Comparison of ENCODE assay signal across 15 cellular contexts in genomic region chr14:74574706-74575105, GRCh38. TPM values are rescaled to one million over a fixed set of nuclear protein-coding genes. Genes with fewer than 3 reads are reported as not detected.
DNase-seq lines count a peak whose midpoint lies in the region; ATAC-seq and TF ChIP-seq lines count a peak whose summit lies in the region.
"Had no signal": no experiment of that assay in that cellular context is flagged by ENCODE, and none has a peak within 500 bp of the region (broad histone marks: within the 10 kb centered on the region; RNA-seq: fewer than 3 reads in every experiment).

No MANE protein-coding gene starts in this region.

- H3K4me1 ChIP-seq in heart left ventricle (peaks cover 0 to 81% (median 33%) of the 10 kb centered on the region in 12 donors), aorta (ENCODE audit: control insufficient read depth in 1 of 2, insufficient read depth in 2 of 2, low read length in 2 of 2) (peaks cover 9% of the 10 kb centered on the region in 2 donors)

- H3K4me3 ChIP-seq in heart left ventricle (no peak overlapping the region), aorta (ENCODE audit: low read length in 2 of 2) (no peak overlapping the region)

- H3K27me3 ChIP-seq in heart left ventricle = no peaks in the 10 kb centered on the region
- H3K27me3 ChIP-seq in aorta (ENCODE audit: control insufficient read depth in 1 of 2, insufficient read depth in 2 of 2, low read length in 1 of 2) = no peaks in the 10 kb centered on the region

- no peak for TF ChIP-seq POLR2A in heart left ventricle (IDR thresholded peaks at IDR 0.05)

- H3K36me3 ChIP-seq in heart left ventricle = no peaks in the 10 kb centered on the region
- H3K36me3 ChIP-seq in aorta (ENCODE audit: control insufficient read depth in 1 of 2, insufficient read depth in 2 of 2, low read length in 1 of 2) = no peaks in the 10 kb centered on the region

- H3K27me3 Mint-ChIP-seq in activated CD8-positive, alpha-beta T cell treated with anti-CD3 and anti-CD28 coated beads, Interleukin-2, amount 10 ng/mL, durations not matched to agents 7 days and 5 days (ENCODE audit: low read depth) = peaks cover 40% of the 10 kb centered on the region
- peaks cover 14% of the 10 kb centered on the region for H3K27me3 Mint-ChIP-seq in memory B cell

- H3K27ac Mint-ChIP-seq in activated CD8-positive, alpha-beta T cell treated with anti-CD3 and anti-CD28 coated beads, Interleukin-2, amount 10 ng/mL, durations not matched to agents 7 days and 5 days = no peak overlapping the region
- no peak overlapping the region for H3K27ac Mint-ChIP-seq in memory B cell
- H3K27ac Mint-ChIP-seq: activated CD4-positive, alpha-beta T cell treated with anti-CD3 and anti-CD28 coated beads for 36 hours; activated T-helper 2 cell treated with anti-CD3 and anti-CD28 coated beads, Interferon-gamma antibody, Interleukin-2, Interleukin-4, amounts not matched to agents 10 μg/mL and 5 μg/mL and 100 μg/mL, durations not matched to agents 14 hours and 24 hours and 36 hours had no signal

- intact Hi-C loops in heart left ventricle (cut with DNase I) = no loop called here
- intact Hi-C loops in Right ventricle myocardium inferior (cut with DNase I) = no loop called here
- intact Hi-C loops in aorta (cut with DNase I) = loop anchor here in 1 of 2 donors (5.0 kb wide), 1 partner anchor 33 kb away; no protein-coding TSS in a partner anchor

- H3K9me3 ChIP-seq in heart left ventricle = no peaks in the 10 kb centered on the region
- no peaks in the 10 kb centered on the region for H3K9me3 ChIP-seq in aorta (ENCODE audit: control insufficient read depth, low read length)

- ATAC-seq in heart left ventricle = no peak
- no peak for ATAC-seq in Right ventricle myocardium inferior
- ATAC-seq in activated CD8-positive, alpha-beta T cell treated with anti-CD3 and anti-CD28 coated beads, Interleukin-2, amount 10 ng/mL, durations not matched to agents 7 days and 5 days = peak; percentile 57
- peak; percentile 42 for ATAC-seq in memory B cell (ENCODE audit: low read depth)
- no peak for ATAC-seq in aorta (ENCODE audit: low FRiP score)
- ATAC-seq in HG03354 (IDR thresholded peaks at IDR 0.05; ENCODE audit: poor library complexity, severe bottlenecking, unreplicated experiment) = no peak

- CTCF ChIA-PET in activated CD8-positive, alpha-beta T cell treated with anti-CD3 and anti-CD28 coated beads, Interleukin-2, amount 10 ng/mL, durations not matched to agents 7 days and 5 days (lab: Charles Lee) = interaction anchor here (0.9 to 2.0 kb wide), 5 partner anchors 34 to 286 kb away, joined by 3 to 5 read pairs (median 4); partner anchors contain the start of gene LTBP2

- POLR2A ChIA-PET in activated CD8-positive, alpha-beta T cell treated with anti-CD3 and anti-CD28 coated beads, Interleukin-2, amount 10 ng/mL, durations not matched to agents 7 days and 5 days (lab: Charles Lee) = interaction anchor here (1.0 to 1.2 kb wide), 2 partner anchors 44 to 73 kb away, joined by 3 read pairs; no protein-coding TSS in a partner anchor

- no peaks in the 10 kb centered on the region for H3K36me3 Mint-ChIP-seq in activated CD8-positive, alpha-beta T cell treated with anti-CD3 and anti-CD28 coated beads, Interleukin-2, amount 10 ng/mL, durations not matched to agents 7 days and 5 days (ENCODE audit: low read depth)
- H3K36me3 Mint-ChIP-seq in memory B cell = no peaks in the 10 kb centered on the region

- WGBS in heart left ventricle, 4 donors = 69 to 84% (median 81%) methylated on average over 5 to 6 of the region's 6 CpGs
- WGBS in aorta, 2 donors = 53 to 59% methylated on average over 6 of the region's 6 CpGs

- H3K27ac ChIP-seq in heart left ventricle (peak overlapping the region in 5 of 12 donors; percentile 31 to 91 (median 41)), aorta (ENCODE audit: low read depth in 1 of 2, low read length in 2 of 2) (peak overlapping the region; percentile 99)

- no peaks in the 10 kb centered on the region for H3K9me3 Mint-ChIP-seq in activated CD8-positive, alpha-beta T cell treated with anti-CD3 and anti-CD28 coated beads, Interleukin-2, amount 10 ng/mL, durations not matched to agents 7 days and 5 days (ENCODE audit: insufficient read depth)
- H3K9me3 Mint-ChIP-seq in memory B cell = no peaks in the 10 kb centered on the region
- H3K9me3 Mint-ChIP-seq: activated T-helper 2 cell treated with anti-CD3 and anti-CD28 coated beads, Interferon-gamma antibody, Interleukin-2, Interleukin-4, amounts not matched to agents 10 μg/mL and 5 μg/mL and 100 μg/mL, durations not matched to agents 14 hours and 24 hours and 36 hours had no signal

- TF ChIP-seq CTCF in heart left ventricle (IDR thresholded peaks at IDR 0.05) = no peak

- no peak overlapping the region for H3K4me3 Mint-ChIP-seq in activated CD8-positive, alpha-beta T cell treated with anti-CD3 and anti-CD28 coated beads, Interleukin-2, amount 10 ng/mL, durations not matched to agents 7 days and 5 days
- no peak overlapping the region for H3K4me3 Mint-ChIP-seq in memory B cell
- H3K4me3 Mint-ChIP-seq: activated CD4-positive, alpha-beta T cell treated with anti-CD3 and anti-CD28 coated beads for 36 hours had no signal

- peaks cover 42% of the 10 kb centered on the region for H3K4me1 Mint-ChIP-seq in activated CD8-positive, alpha-beta T cell treated with anti-CD3 and anti-CD28 coated beads, Interleukin-2, amount 10 ng/mL, durations not matched to agents 7 days and 5 days (ENCODE audit: low read depth)
- peaks cover 8% of the 10 kb centered on the region for H3K4me1 Mint-ChIP-seq in memory B cell

- DNase-seq in heart left ventricle = peak in 3 of 5 donors; percentile 23 to 49 (median 40)
- no peak for DNase-seq in Right ventricle myocardium inferior (ENCODE audit: missing footprints)
- DNase-seq in activated CD8-positive, alpha-beta T cell treated with anti-CD3 and anti-CD28 coated beads, Interleukin-2, amount 10 ng/mL, durations not matched to agents 7 days and 5 days = peak; percentile 43
- no peak for DNase-seq in memory B cell (ENCODE audit: low spot score in 2 of 2)
- peak in 1 of 2 donors; percentile 61 for DNase-seq in aorta
- DNase-seq in NCI-H2081 (lab: John Stamatoyannopoulos, UW) = no peak
- no peak for DNase-seq in medulla oblongata (ENCODE audit: extremely low spot score)
- DNase-seq: activated CD4-positive, alpha-beta T cell treated with anti-CD3 and anti-CD28 coated beads for 36 hours; DMS 273 treated with DMSO at 0.1 percent for 48 hours; erythroblast; mesendoderm; NCI-H748 treated with DMSO at 0.1 percent for 48 hours; SW 1271 had no signal

RNA-seq across cellular contexts. Expression of gene LTBP2, which starts 37.3 kb away (rescaled TPM):
- 10 to 100 TPM; 19.1 to 69.1 (median 36.1) TPM for total RNA-seq in heart left ventricle
- polyA plus RNA-seq in heart left ventricle = 1 to 10 TPM; 4.0 to 8.4 TPM
- 7.6 TPM for total RNA-seq in Right ventricle myocardium inferior
- under 1 TPM; 0.05 to 0.29 TPM for total RNA-seq in activated CD8-positive, alpha-beta T cell treated with anti-CD3 and anti-CD28 coated beads, Interleukin-2, amount 10 ng/mL, durations not matched to agents 7 days and 5 days
- 100 to 1,000 TPM; 209 to 363 TPM for total RNA-seq in aorta
- 100 to 1,000 TPM in 1 of 2 donors, 10 to 100 TPM in 1; 40.4 to 247 TPM for polyA plus RNA-seq in aorta

Comparison
In these comparisons a context has a peak if more than half of its experiments do, and no peak if none do; other contexts are left out.
1. DNase-seq: peak in heart left ventricle (3 of 5) and activated CD8-positive, alpha-beta T cell treated with anti-CD3 and anti-CD28 coated beads, Interleukin-2, amount 10 ng/mL, durations not matched to agents 7 days and 5 days (single experiment); none in Right ventricle myocardium inferior (single experiment), memory B cell (0 of 2), NCI-H2081 (0 of 2) and medulla oblongata (single experiment).
2. ATAC-seq: peak in activated CD8-positive, alpha-beta T cell treated with anti-CD3 and anti-CD28 coated beads, Interleukin-2, amount 10 ng/mL, durations not matched to agents 7 days and 5 days (single experiment) and memory B cell (single experiment); none in heart left ventricle (0 of 4), Right ventricle myocardium inferior (single experiment), aorta (single experiment) and HG03354 (single experiment).